In genomic region chr5:99005506-99005905, GRCh38 we compare ENCODE assay signal across 15 cellular contexts.
A peak's percentile ranks its signal among the peaks of the same experiment; 100 is the strongest.
DNase-seq lines count a peak whose midpoint lies in the region; ATAC-seq and TF ChIP-seq lines count a peak whose summit lies in the region.
"Had no signal": no experiment of that assay in that cellular context is flagged by ENCODE, and none has a peak within 500 bp of the region (broad histone marks: within the 10 kb centered on the region; RNA-seq: fewer than 3 reads in every experiment).

No MANE protein-coding gene starts in this region.

- H3K27ac ChIP-seq in IMR-90 (ENCODE audit: insufficient read depth, low read length) = no peak overlapping the region
- H3K27ac ChIP-seq: dorsolateral prefrontal cortex, gastrocnemius medialis had no signal

- no peaks in the 10 kb centered on the region for H3K9me1 ChIP-seq in IMR-90 (ENCODE audit: insufficient read depth, low read length)

- no peaks in the 10 kb centered on the region for H3K9me3 ChIP-seq in IMR-90 (ENCODE audit: control insufficient read depth, insufficient read depth, low read length)
- H3K9me3 ChIP-seq: gastrocnemius medialis had no signal

- dilution Hi-C loops in IMR-90 (cut with HindIII; ENCODE audit: low sequenced_read_pairs, unreplicated experiment) = no loop called here

- H3K27me3 Mint-ChIP-seq in osteocyte (ENCODE audit: unreplicated experiment) = no peaks in the 10 kb centered on the region

- ATAC-seq in GM18502 (IDR thresholded peaks at IDR 0.05; ENCODE audit: poor library complexity, unreplicated experiment) (peak; percentile 15), GM21528 (IDR thresholded peaks at IDR 0.05; ENCODE audit: low FRiP score, unreplicated experiment) (peak; percentile 16), IMR-90 (ENCODE audit: low read depth) (no peak), GM19328 (IDR thresholded peaks at IDR 0.05; ENCODE audit: unreplicated experiment) (no peak)
- ATAC-seq: gastrocnemius medialis had no signal

- no TSS peak for BruUV-seq in IMR-90 (replicated peaks; lab: Mats Ljungman, UMichigan)

- H4K91ac ChIP-seq in IMR-90 (ENCODE audit: insufficient read depth, low read depth, low read length) = no peak overlapping the region

- intact Hi-C loops in IMR-90 (cut with micrococcal nuclease) = no loop called here

- TF ChIP-seq RAD21 in IMR-90 (IDR thresholded peaks at IDR 0.05; ENCODE audit: low read length) = no peak

- TF ChIP-seq CTCF in IMR-90 (conservative IDR thresholded peaks at IDR 0.05; ENCODE audit: low read depth, low read length) (no peak), fibroblast of mammary gland (conservative IDR thresholded peaks at IDR 0.05; ENCODE audit: control insufficient read depth, insufficient read depth, low read depth, low read length) (no peak), osteocyte (IDR thresholded peaks at IDR 0.05) (no peak)

- no peak overlapping the region for H2BK20ac ChIP-seq in IMR-90 (ENCODE audit: low read depth, low read length)

- H3K4me2 ChIP-seq in IMR-90 (ENCODE audit: low read depth, low read length) = no peak overlapping the region

- in situ Hi-C loops in IMR-90 (cut with MboI; ENCODE audit: low sequenced_read_pairs) = no loop called here

- H2BK15ac ChIP-seq in IMR-90 (ENCODE audit: low read depth, low read length) = no peak overlapping the region

- H3K27me3 ChIP-seq in IMR-90 (ENCODE audit: control insufficient read depth, insufficient read depth, low read length) = no peaks in the 10 kb centered on the region
- H3K27me3 ChIP-seq: dorsolateral prefrontal cortex, gastrocnemius medialis had no signal

- no peak overlapping the region for H3K23ac ChIP-seq in IMR-90 (ENCODE audit: low read depth, low read length)

- H3K9ac ChIP-seq in IMR-90 (ENCODE audit: low read depth, low read length) = no peak overlapping the region

- WGBS in IMR-90 (ENCODE audit: extremely low coverage in 2 of 2, insufficient read length in 1 of 2), 2 experiments = no CpG with 5 or more reads among the region's 1 CpG

- H4K5ac ChIP-seq in IMR-90 (ENCODE audit: low read depth, low read length) = no peak overlapping the region

- DNase-seq in IMR-90 (no peak), fibroblast of mammary gland (ENCODE audit: low read depth) (peak; percentile 51), NCI-H1092 treated with DMSO at 0.1 percent for 48 hours (lab: John Stamatoyannopoulos, UW) (no peak), osteocyte (ENCODE audit: extremely low spot score, unreplicated experiment) (no peak)
- no peak for DNase-seq in activated CD4-positive, alpha-beta T cell treated with anti-CD3 and anti-CD28 coated beads, Interleukin-2, amount 50 U/mL, for 48 hours
- DNase-seq: activated T-cell treated with anti-CD3 and anti-CD28 coated beads, Interleukin-2, amount 50 U/mL, for 4 hours; amygdala; dorsolateral prefrontal cortex; gastrocnemius medialis; islet precursor cell; NCI-H1694; stimulated activated naive CD8-positive, alpha-beta T cell treated with anti-CD3 and anti-CD28 coated beads, Interleukin-15, Interleukin-2, amounts not matched to agents 100 U/mL and 50 U/mL, for 24 hours had no signal

- H3K36me3 ChIP-seq in IMR-90 (ENCODE audit: control insufficient read depth, insufficient read depth, low read length) = no peaks in the 10 kb centered on the region
- H3K36me3 ChIP-seq: gastrocnemius medialis had no signal

- H3K4me3 ChIP-seq in IMR-90 (ENCODE audit: insufficient read depth, low read depth, low read length) (no peak overlapping the region), fibroblast of mammary gland (ENCODE audit: control insufficient read depth, low read depth, low read length) (no peak overlapping the region)
- H3K4me3 ChIP-seq: dorsolateral prefrontal cortex, gastrocnemius medialis had no signal

- H2AK5ac ChIP-seq in IMR-90 (ENCODE audit: low read depth, low read length) = no peak overlapping the region

- no peak overlapping the region for H4K8ac ChIP-seq in IMR-90 (ENCODE audit: low read depth in 2 of 2, low read length in 2 of 2)

- no peak overlapping the region for H2AK9ac ChIP-seq in IMR-90 (replicated peaks; ENCODE audit: low read depth, low read length, poor library complexity)

- H3K9me3 Mint-ChIP-seq in osteocyte (ENCODE audit: unreplicated experiment) = no peaks in the 10 kb centered on the region
- H3K9me3 Mint-ChIP-seq: activated T-cell treated with anti-CD3 and anti-CD28 coated beads, Interleukin-2, amount 50 U/mL, for 4 hours had no signal

- no peaks in the 10 kb centered on the region for H3K4me1 ChIP-seq in IMR-90 (ENCODE audit: control insufficient read depth, insufficient read depth, low read length)
- H3K4me1 ChIP-seq: gastrocnemius medialis had no signal

- H3K79me1 ChIP-seq in IMR-90 (ENCODE audit: low read depth in 1 of 2, low read length in 2 of 2) = no peaks in the 10 kb centered on the region

- no peak overlapping the region for H3K27ac Mint-ChIP-seq in osteocyte (ENCODE audit: unreplicated experiment)

- H2BK120ac ChIP-seq in IMR-90 (ENCODE audit: low read depth, low read length) = no peak overlapping the region

- H4K20me1 ChIP-seq in IMR-90 (ENCODE audit: insufficient read depth, low read length) = no peaks in the 10 kb centered on the region

- H2BK5ac ChIP-seq in IMR-90 (ENCODE audit: low read depth, low read length, poor library complexity, severe bottlenecking) = no peak overlapping the region

- CTCF ChIA-PET in IMR-90 (lab: Yijun Ruan, JAX) = no interaction called here

- TF ChIP-seq POLR2A in IMR-90 (IDR thresholded peaks at IDR 0.05; ENCODE audit: low read depth, low read length) = no peak

- H3K4me1 Mint-ChIP-seq in osteocyte (ENCODE audit: unreplicated experiment) = no peaks in the 10 kb centered on the region

- no peak overlapping the region for H3K4me3 Mint-ChIP-seq in osteocyte (ENCODE audit: unreplicated experiment)
- H3K4me3 Mint-ChIP-seq: activated T-cell treated with anti-CD3 and anti-CD28 coated beads, Interleukin-2, amount 50 U/mL, for 4 hours had no signal

- H3K36me3 Mint-ChIP-seq in osteocyte (ENCODE audit: unreplicated experiment) = no peaks in the 10 kb centered on the region

- H3K18ac ChIP-seq in IMR-90 (ENCODE audit: low read depth, low read length) = no peak overlapping the region

- H3K14ac ChIP-seq in IMR-90 (replicated peaks; ENCODE audit: low read depth, low read length) = no peak overlapping the region

- no peak overlapping the region for H3K4ac ChIP-seq in IMR-90 (ENCODE audit: low read depth, low read length)

- no peak overlapping the region for H3K56ac ChIP-seq in IMR-90 (ENCODE audit: extremely low read depth, insufficient read depth, low read length)

- POLR2A ChIA-PET in IMR-90 (lab: Charles Lee; ENCODE audit: unreplicated experiment) = interaction anchor here (0.7 kb wide), 1 partner anchor 37 kb away, joined by 3 read pairs; no protein-coding TSS in a partner anchor

- peak overlapping the region; percentile 14 for H2AFZ ChIP-seq in IMR-90 (replicated peaks; ENCODE audit: low read length, poor library complexity)

TF ChIP-seq in IMR-90, 13 proteins besides CTCF, POLR2A, EP300 and RAD21:
- TF ChIP-seq MAZ (IDR thresholded peaks at IDR 0.05; ENCODE audit: borderline replicate concordance, low read depth, low read length) = no peak
- TF ChIP-seq RFX5 (IDR thresholded peaks at IDR 0.05; ENCODE audit: low read depth, low read length) = no peak
- TF ChIP-seq FOS (IDR thresholded peaks at IDR 0.05; ENCODE audit: low read depth, low read length) = no peak
- no peak for TF ChIP-seq MAFK (IDR thresholded peaks at IDR 0.05; ENCODE audit: low read depth, low read length)
- no peak for TF ChIP-seq ELK1 (IDR thresholded peaks at IDR 0.05; ENCODE audit: borderline replicate concordance, low read depth, low read length)
- TF ChIP-seq USF2 (IDR thresholded peaks at IDR 0.05; ENCODE audit: low read depth, low read length) = no peak
- TF ChIP-seq BHLHE40 (IDR thresholded peaks at IDR 0.05; ENCODE audit: low read depth, low read length) = no peak
- no peak for TF ChIP-seq MXI1 (IDR thresholded peaks at IDR 0.05; ENCODE audit: borderline replicate concordance, low read depth, low read length)
- TF ChIP-seq NFE2L2 (IDR thresholded peaks at IDR 0.05; ENCODE audit: low read depth, low read length) = no peak

Comparison
In these comparisons a context has a peak if more than half of its experiments do, and no peak if none do; other contexts are left out.
1. ATAC-seq: peak in GM18502 (single experiment) and GM21528 (single experiment); none in IMR-90 (single experiment) and GM19328 (single experiment).